1 cellular context compared by ENCODE assay signal in genomic region chr22:20980938-20981722, GRCh38.
TF ChIP-seq lines count a peak whose summit lies in the region.

No MANE protein-coding gene starts in this region.

TF ChIP-seq in H1, 55 proteins besides CTCF, POLR2A, EP300 and RAD21:
- TF ChIP-seq BCL11A (IDR thresholded peaks at IDR 0.05; ENCODE audit: low read depth in 2 of 2, low read length in 2 of 2) (no peak), SP1 (IDR thresholded peaks at IDR 0.05; ENCODE audit: low read depth, low read length) (no peak), JUND (IDR thresholded peaks at IDR 0.05; ENCODE audit: low read length) (no peak), HDAC2 (IDR thresholded peaks at IDR 0.05; ENCODE audit: borderline replicate concordance in 1 of 2, low read depth in 2 of 2, low read length in 2 of 2) (no peak), BACH1 (IDR thresholded peaks at IDR 0.05; ENCODE audit: low read length) (no peak), FOSL1 (IDR thresholded peaks at IDR 0.05; ENCODE audit: insufficient read depth, low read depth, low read length) (no peak), SUZ12 (IDR thresholded peaks at IDR 0.05; ENCODE audit: low read length) (no peak), SAP30 (IDR thresholded peaks at IDR 0.05; ENCODE audit: insufficient read depth, insufficient replicate concordance, low read length) (no peak)
